Comparison of ENCODE assay signal across 13 cellular contexts in the genomic region with DNA sequence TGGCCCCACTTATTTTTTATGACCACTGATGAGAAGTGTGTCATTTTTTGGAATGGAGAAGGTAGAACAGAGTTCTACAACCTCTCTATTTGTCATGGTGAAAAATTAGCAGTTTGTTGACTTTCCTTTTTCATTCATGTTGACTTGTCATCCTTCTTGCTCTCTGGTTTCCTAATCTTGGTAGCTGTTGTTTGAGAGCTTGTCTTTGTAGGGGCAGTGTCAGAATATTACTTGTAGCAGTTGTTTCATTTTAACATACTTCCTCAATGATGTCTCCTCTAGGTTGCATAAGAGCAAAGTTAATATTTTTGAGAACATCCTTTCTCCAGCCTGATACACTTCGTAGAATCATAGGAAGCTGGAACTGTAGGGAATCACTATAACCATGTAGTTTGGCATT.
"Had no signal": no experiment of that assay in that cellular context is flagged by ENCODE, and none has a peak within 500 bp of the region (broad histone marks: within the 10 kb centered on the region; RNA-seq: fewer than 3 reads in every experiment).

No MANE protein-coding gene starts in this region.

- DNase-seq: activated CD4-positive, alpha-beta T cell treated with anti-CD3 and anti-CD28 coated beads, Interleukin-2, amount 50 U/mL, for 4 hours; activated T-cell treated with anti-CD3 and anti-CD28 coated beads for 4 hours; amniotic stem cell; effector CD4-positive, alpha-beta T cell; gastrocnemius medialis; heart left ventricle; kidney glomerular epithelial cell; left ventricle myocardium superior; naive B cell; retina; stimulated activated naive B cell treated with anti-CD40 and anti-IgM and Interleukin-4, amounts not matched to agents 10 μg/mL and 1 μg/mL and 100 μg/mL, for 72 hours; upper lobe of left lung had no signal

- H3K4me3 ChIP-seq: gastrocnemius medialis, heart left ventricle, thoracic aorta, upper lobe of left lung had no signal

- H3K27ac ChIP-seq: gastrocnemius medialis, heart left ventricle, thoracic aorta, upper lobe of left lung had no signal

- H3K27me3 ChIP-seq: gastrocnemius medialis, upper lobe of left lung had no signal

- H3K36me3 ChIP-seq: gastrocnemius medialis, heart left ventricle, thoracic aorta, upper lobe of left lung had no signal

- H3K4me1 ChIP-seq: gastrocnemius medialis, heart left ventricle, upper lobe of left lung had no signal
